ENCODE assay signal across 12 cellular contexts in genomic region chr1:205243355-205244191, GRCh38.
"Had no signal": no experiment of that assay in that cellular context is flagged by ENCODE, and none has a peak within 500 bp of the region (broad histone marks: within the 10 kb centered on the region; RNA-seq: fewer than 3 reads in every experiment).

No MANE protein-coding gene starts in this region.

- H3K79me2 ChIP-seq: parathyroid adenoma had no signal

- H3K9ac ChIP-seq: neural progenitor cell, parathyroid adenoma had no signal

- H3K27me3 ChIP-seq: brain microvascular endothelial cell, neural progenitor cell had no signal

- H2AFZ ChIP-seq: neural progenitor cell, parathyroid adenoma had no signal

- H3K36me3 ChIP-seq: brain microvascular endothelial cell, lower lobe of right lung, neural progenitor cell had no signal

- DNase-seq: activated CD4-positive, alpha-beta T cell treated with anti-CD3 and anti-CD28 coated beads, Interleukin-2, amount 10 ng/mL, durations not matched to agents 7 days and 5 days; amygdala; brain microvascular endothelial cell; immature natural killer cell; left cardiac atrium; lower lobe of right lung; T-helper 1 cell had no signal

- H3K9me3 ChIP-seq: lower lobe of right lung had no signal

- H3K4me3 ChIP-seq: lower lobe of right lung, neural progenitor cell, skin epidermis had no signal

- ATAC-seq: esophagus mucosa, left cardiac atrium, lower lobe of right lung had no signal

- FAIRE-seq: endometrium had no signal

- H3K4me2 ChIP-seq: neural progenitor cell had no signal

- H3K27ac ChIP-seq: brain microvascular endothelial cell, lower lobe of right lung, neural progenitor cell, parathyroid adenoma, skin epidermis had no signal
